ENCODE assay signal across 15 cellular contexts in genomic region chr14:89394920-89395319, GRCh38.
"Had no signal": no experiment of that assay in that cellular context is flagged by ENCODE, and none has a peak within 500 bp of the region (broad histone marks: within the 10 kb centered on the region; RNA-seq: fewer than 3 reads in every experiment).

No MANE protein-coding gene starts in this region.

- DNase-seq: activated CD4-positive, alpha-beta T cell treated with anti-CD3 and anti-CD28 coated beads for 4 hours; activated CD8-positive, alpha-beta memory T cell treated with anti-CD3 and anti-CD28 coated beads, Interleukin-2, amount 50 U/mL, for 48 hours; activated CD8-positive, alpha-beta T cell treated with anti-CD3 and anti-CD28 coated beads, Interleukin-2, amount 10 ng/mL, durations not matched to agents 7 days and 5 days; activated naive CD4-positive, alpha-beta T cell treated with Interleukin-2 at 50 U/mL for 16 hours; adrenal gland; central memory CD4-positive, alpha-beta T cell; dermis blood vessel endothelial cell; mesenchymal stem cell; ovary; stimulated activated CD4-positive, alpha-beta T cell treated with anti-CD3 and anti-CD28 coated beads, Interleukin-15, amount 100 ng/mL, for 24 hours; stimulated activated CD4-positive, alpha-beta T cell treated with anti-CD3 and anti-CD28 coated beads, Interleukin-4, amount 100 ng/mL, for 24 hours; T-cell; upper lobe of left lung; WERI-Rb-1 had no signal

- H3K27ac ChIP-seq: SK-N-MC, upper lobe of left lung, WERI-Rb-1 had no signal

- H3K9me3 Mint-ChIP-seq: T-cell had no signal

- H3K4me3 Mint-ChIP-seq: activated CD8-positive, alpha-beta T cell treated with anti-CD3 and anti-CD28 coated beads, Interleukin-2, amount 10 ng/mL, durations not matched to agents 7 days and 5 days had no signal

- H3K9me3 ChIP-seq: adrenal gland, ovary, upper lobe of left lung had no signal

- H3K27ac Mint-ChIP-seq: activated CD8-positive, alpha-beta T cell treated with anti-CD3 and anti-CD28 coated beads, Interleukin-2, amount 10 ng/mL, durations not matched to agents 7 days and 5 days had no signal

- H3K27me3 Mint-ChIP-seq: T-cell had no signal

- ATAC-seq: activated CD8-positive, alpha-beta T cell treated with anti-CD3 and anti-CD28 coated beads, Interleukin-2, amount 10 ng/mL, durations not matched to agents 7 days and 5 days; T-cell had no signal

- H3K36me3 ChIP-seq: adrenal gland, ovary, upper lobe of left lung, WERI-Rb-1 had no signal

- H3K4me3 ChIP-seq: adrenal gland, ovary, SK-N-MC, upper lobe of left lung had no signal

- H3K27me3 ChIP-seq: adrenal gland, ovary, upper lobe of left lung had no signal
